10 cellular contexts compared by ENCODE assay signal in the genomic region with DNA sequence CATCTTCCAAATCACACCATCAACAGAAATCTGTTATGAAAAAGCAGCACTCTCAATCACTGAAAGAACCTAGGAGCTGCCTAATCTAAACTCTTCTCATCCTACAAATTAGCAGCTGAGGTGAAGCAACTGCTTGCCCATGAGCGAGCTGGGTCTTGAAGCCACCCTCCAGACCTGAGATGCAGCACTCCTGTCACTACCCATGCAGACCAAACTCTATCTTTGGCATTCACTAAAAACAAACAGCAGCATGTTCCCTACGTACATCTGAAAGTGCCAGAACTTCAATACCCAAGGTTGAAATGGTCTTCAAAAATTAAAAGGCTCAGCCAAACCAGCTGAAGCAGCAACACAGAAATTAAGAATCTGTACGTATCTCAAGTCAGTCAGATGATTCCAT. TPM values are rescaled to one million over a fixed set of nuclear protein-coding genes. Genes with fewer than 3 reads are reported as not detected.
DNase-seq lines count a peak whose midpoint lies in the region; ATAC-seq and TF ChIP-seq lines count a peak whose summit lies in the region.
"Had no signal": no experiment of that assay in that cellular context is flagged by ENCODE, and none has a peak within 500 bp of the region (broad histone marks: within the 10 kb centered on the region; RNA-seq: fewer than 3 reads in every experiment).

No MANE protein-coding gene starts in this region.

- no peak for DNase-seq in activated naive CD8-positive, alpha-beta T cell treated with anti-CD3 and anti-CD28 coated beads for 36 hours
- DNase-seq in natural killer cell (no peak), NCI-H187 (lab: John Stamatoyannopoulos, UW) (no peak), testis (no peak)
- DNase-seq: NCI-H1694 treated with DMSO at 0.1 percent for 48 hours, spleen had no signal

- H3K27me3 ChIP-seq in ACC112 (ENCODE audit: insufficient read depth, low read length) = no peaks in the 10 kb centered on the region
- no peaks in the 10 kb centered on the region for H3K27me3 ChIP-seq in testis
- H3K27me3 ChIP-seq: spleen had no signal

- peak overlapping the region; percentile 12 for H3K27ac Mint-ChIP-seq in activated naive CD8-positive, alpha-beta T cell treated with anti-CD3 and anti-CD28 coated beads for 36 hours
- H3K27ac Mint-ChIP-seq in natural killer cell = peak overlapping the region; percentile 57 to 80

- ATAC-seq in natural killer cell (no peak), HG03571 (IDR thresholded peaks at IDR 0.05; ENCODE audit: unreplicated experiment) (no peak), GM21619 (IDR thresholded peaks at IDR 0.05; ENCODE audit: unreplicated experiment) (no peak)

- no peak for TF ChIP-seq POLR2A in testis (IDR thresholded peaks at IDR 0.05)

- TF ChIP-seq CTCF in natural killer cell (IDR thresholded peaks at IDR 0.05) (no peak), testis (IDR thresholded peaks at IDR 0.05) (no peak)

- peak overlapping the region; percentile 64; the same call in 1 of the 2 replicates for H3K27ac ChIP-seq in ACC112 (ENCODE audit: low read depth, low read length)
- no peak overlapping the region for H3K27ac ChIP-seq in testis

- peaks cover 75% of the 10 kb centered on the region for H3K4me1 Mint-ChIP-seq in activated naive CD8-positive, alpha-beta T cell treated with anti-CD3 and anti-CD28 coated beads for 36 hours
- peaks cover 83 to 85% of the 10 kb centered on the region in 2 donors for H3K4me1 Mint-ChIP-seq in natural killer cell

- H3K4me1 ChIP-seq in ACC112 (ENCODE audit: control insufficient read depth, insufficient read depth, low read length, unreplicated experiment) (peaks cover 74% of the 10 kb centered on the region), testis (peaks cover 59% of the 10 kb centered on the region)

- no peaks in the 10 kb centered on the region for H3K27me3 Mint-ChIP-seq in activated naive CD8-positive, alpha-beta T cell treated with anti-CD3 and anti-CD28 coated beads for 36 hours
- no peaks in the 10 kb centered on the region for H3K27me3 Mint-ChIP-seq in natural killer cell (ENCODE audit: low read depth in 2 of 2)

- no peaks in the 10 kb centered on the region for H3K9me3 Mint-ChIP-seq in activated naive CD8-positive, alpha-beta T cell treated with anti-CD3 and anti-CD28 coated beads for 36 hours
- no peaks in the 10 kb centered on the region for H3K9me3 Mint-ChIP-seq in natural killer cell

- H3K4me3 Mint-ChIP-seq in activated naive CD8-positive, alpha-beta T cell treated with anti-CD3 and anti-CD28 coated beads for 36 hours = no peak overlapping the region
- H3K4me3 Mint-ChIP-seq in natural killer cell = no peak overlapping the region

- H3K79me2 ChIP-seq in ACC112 (ENCODE audit: control insufficient read depth, insufficient read depth, low read length, unreplicated experiment) = peaks cover 92% of the 10 kb centered on the region

- intact Hi-C loops in natural killer cell (cut with micrococcal nuclease) (no loop called here), testis (cut with DNase I; ENCODE audit: low total_unique reads) (no loop called here)

- H3K36me3 ChIP-seq in ACC112 (ENCODE audit: insufficient read depth, low read length) = no peaks in the 10 kb centered on the region
- H3K36me3 ChIP-seq in testis (ENCODE audit: low read depth, missing control alignments) = no peaks in the 10 kb centered on the region

- WGBS in testis, 2 donors = 55 to 59% methylated on average over 3 of the region's 3 CpGs

- H3K9me3 ChIP-seq in testis = no peaks in the 10 kb centered on the region
- H3K9me3 ChIP-seq: spleen had no signal

- no peak overlapping the region for H2AFZ ChIP-seq in ACC112 (ENCODE audit: low read length, unreplicated experiment)

- H3K4me3 ChIP-seq in ACC112 (ENCODE audit: low read depth, low read length) = no peak overlapping the region
- peak overlapping the region; percentile 2; the same call in 1 of the 2 replicates for H3K4me3 ChIP-seq in GM08714 (ENCODE audit: low read length)
- H3K4me3 ChIP-seq in testis = no peak overlapping the region
- H3K4me3 ChIP-seq: spleen had no signal

- peaks cover 39% of the 10 kb centered on the region for H3K36me3 Mint-ChIP-seq in activated naive CD8-positive, alpha-beta T cell treated with anti-CD3 and anti-CD28 coated beads for 36 hours
- H3K36me3 Mint-ChIP-seq in natural killer cell = no peaks in the 10 kb centered on the region

RNA-seq across cellular contexts. Expression of a gene that starts 14.3 kb away (rescaled TPM):
- 10 to 100 TPM; 73.0 to 80.7 TPM for total RNA-seq in activated naive CD8-positive, alpha-beta T cell treated with anti-CD3 and anti-CD28 coated beads for 36 hours
- total RNA-seq in natural killer cell (10 to 100 TPM; 56.8 to 75.8 (median 66.8) TPM), testis (100 to 1,000 TPM; 101 to 110 TPM)
- polyA plus RNA-seq in testis (ENCODE audit: insufficient read depth, low read depth, low replicate concordance) = 83.5 TPM

RNA-seq across cellular contexts. Expression of a gene that starts 41.4 kb away (rescaled TPM):
- 10 to 100 TPM; 84.6 to 88.1 TPM for total RNA-seq in activated naive CD8-positive, alpha-beta T cell treated with anti-CD3 and anti-CD28 coated beads for 36 hours
- total RNA-seq in natural killer cell = 10 to 100 TPM; 21.2 to 26.1 (median 25.6) TPM
- 10 to 100 TPM; 44.5 to 54.3 TPM for total RNA-seq in testis
- 71.0 TPM for polyA plus RNA-seq in testis (ENCODE audit: insufficient read depth, low read depth, low replicate concordance)

RNA-seq across cellular contexts. Expression of a gene that starts 41.7 kb away (rescaled TPM):
- 1 to 10 TPM; 7.8 TPM for total RNA-seq in activated naive CD8-positive, alpha-beta T cell treated with anti-CD3 and anti-CD28 coated beads for 36 hours
- total RNA-seq in natural killer cell (1 to 10 TPM; 2.2 to 2.5 (median 2.3) TPM), testis (1 to 10 TPM; 7.4 to 9.3 TPM)
- polyA plus RNA-seq in testis (ENCODE audit: insufficient read depth, low read depth, low replicate concordance) = 6.5 TPM
